21 cellular contexts compared by ENCODE assay signal in genomic region chr1:89005286-89006151, GRCh38. TPM values are rescaled to one million over a fixed set of nuclear protein-coding genes. Genes with fewer than 3 reads are reported as not detected.
DNase-seq lines count a peak whose midpoint lies in the region; ATAC-seq and TF ChIP-seq lines count a peak whose summit lies in the region.
"Had no signal": no experiment of that assay in that cellular context is flagged by ENCODE, and none has a peak within 500 bp of the region (broad histone marks: within the 10 kb centered on the region; RNA-seq: fewer than 3 reads in every experiment).

No MANE protein-coding gene starts in this region.

- POLR2A ChIA-PET in CD8-positive, alpha-beta memory T cell (lab: Charles Lee) = no interaction called here

- no peaks in the 10 kb centered on the region for H3K9me3 ChIP-seq in transverse colon
- no peaks in the 10 kb centered on the region for H3K9me3 ChIP-seq in CD8-positive, alpha-beta memory T cell (ENCODE audit: low read length)
- H3K9me3 ChIP-seq: A549, left lung, pancreas had no signal

- no peaks in the 10 kb centered on the region for H3K27me3 Mint-ChIP-seq in CD8-positive, alpha-beta memory T cell
- H3K27me3 Mint-ChIP-seq: CD4-positive, CD25-positive, alpha-beta regulatory T cell; type B pancreatic cell had no signal

- ATAC-seq in left cardiac atrium (peak; percentile 47 to 65), left ventricle myocardium superior (no peak), esophagus mucosa (peak; percentile 75), omental fat pad (ENCODE audit: low FRiP score) (peak; percentile 83)
- ATAC-seq: A549, foreskin keratinocyte, left lung, pancreas, PC-3 had no signal

- no peak for TF ChIP-seq CTCF in omental fat pad (IDR thresholded peaks at IDR 0.05)
- TF ChIP-seq CTCF in transverse colon (IDR thresholded peaks at IDR 0.05) = no peak

- in situ Hi-C loops in transverse colon (cut with MboI; ENCODE audit: low pct_ligation_motif_present in 1 of 4, low pct_unique_long_range_greater_than_20kb in 1 of 4, low sequenced_read_pairs in 3 of 4) = loop anchor here in 1 of 4 donors (25.0 kb wide), 1 partner anchor 357 kb away; the partner anchor contains the start of gene GBP6

- H3K4me3 ChIP-seq in transverse colon = no peak overlapping the region
- H3K4me3 ChIP-seq in CD8-positive, alpha-beta memory T cell (ENCODE audit: low read length) = no peak overlapping the region
- H3K4me3 ChIP-seq: A549, left lung, pancreas, SK-N-MC, smooth muscle cell had no signal

- intact Hi-C loops in left cardiac atrium (cut with DNase I) (loop anchor here in 1 of 2 donors (10.0 kb wide), 2 partner anchors 269 to 359 kb away; partner anchors contain the start of genes GBP5 and GBP6), left ventricle myocardium superior (cut with micrococcal nuclease) (no loop called here), transverse colon (cut with DNase I; ENCODE audit: low total_unique reads) (no loop called here)

- H3K27ac ChIP-seq in transverse colon = no peak overlapping the region
- no peak overlapping the region for H3K27ac ChIP-seq in CD8-positive, alpha-beta memory T cell (ENCODE audit: low read depth, low read length)
- H3K27ac ChIP-seq: A549, foreskin keratinocyte, left lung, pancreas, SK-N-MC had no signal

- peaks cover 37 to 72% (median 52%) of the 10 kb centered on the region in 3 donors for H3K36me3 Mint-ChIP-seq in CD8-positive, alpha-beta memory T cell
- H3K36me3 Mint-ChIP-seq: type B pancreatic cell had no signal

- TF ChIP-seq EP300 in transverse colon (IDR thresholded peaks at IDR 0.05; ENCODE audit: low read depth) = no peak

- H3K4me1 Mint-ChIP-seq in CD8-positive, alpha-beta memory T cell = peaks cover 36 to 59% (median 45%) of the 10 kb centered on the region in 3 donors

- peaks cover 0 to 22% (median 15%) of the 10 kb centered on the region in 5 donors for H3K9me3 Mint-ChIP-seq in CD8-positive, alpha-beta memory T cell
- H3K9me3 Mint-ChIP-seq: type B pancreatic cell had no signal

- peak overlapping the region in 4 of 8 donors; percentile 47 to 93 (median 68) for H3K27ac Mint-ChIP-seq in CD8-positive, alpha-beta memory T cell
- H3K27ac Mint-ChIP-seq: type B pancreatic cell had no signal

- H3K27me3 ChIP-seq in transverse colon = no peaks in the 10 kb centered on the region
- H3K27me3 ChIP-seq in CD8-positive, alpha-beta memory T cell (ENCODE audit: insufficient read depth, low read length, poor library complexity, severe bottlenecking) = no peaks in the 10 kb centered on the region
- H3K27me3 ChIP-seq: foreskin keratinocyte, left lung, pancreas had no signal

- H3K4me1 ChIP-seq in transverse colon = no peaks in the 10 kb centered on the region
- H3K4me1 ChIP-seq in CD8-positive, alpha-beta memory T cell (ENCODE audit: insufficient read depth, low read length) = peaks cover 24% of the 10 kb centered on the region
- H3K4me1 ChIP-seq: A549, pancreas had no signal

- peak overlapping the region in 1 of 7 donors; percentile 56 for H3K4me3 Mint-ChIP-seq in CD8-positive, alpha-beta memory T cell
- H3K4me3 Mint-ChIP-seq: type B pancreatic cell had no signal

- H3K36me3 ChIP-seq in transverse colon = peaks cover 0 to 53% (median 12%) of the 10 kb centered on the region in 4 donors
- peaks cover 31% of the 10 kb centered on the region for H3K36me3 ChIP-seq in CD8-positive, alpha-beta memory T cell (ENCODE audit: insufficient read depth, low read length)

- WGBS in transverse colon (ENCODE audit: low coverage in 1 of 2), 2 donors = 86 to 91% methylated on average over 1 to 9 of the region's 9 CpGs

- CTCF ChIA-PET in CD8-positive, alpha-beta memory T cell (lab: Charles Lee) = interaction anchor here (0.7 to 2.0 kb wide), 2 partner anchors 8 to 353 kb away, joined by 4 to 6 read pairs; no protein-coding TSS in a partner anchor

- DNase-seq in left cardiac atrium = no peak
- DNase-seq in left ventricle myocardium superior = no peak
- no peak for DNase-seq in omental fat pad (ENCODE audit: low spot score)
- DNase-seq in transverse colon = peak; percentile 30
- no peak for DNase-seq in stimulated activated CD4-positive, alpha-beta T cell treated with anti-CD3 and anti-CD28 coated beads, Interleukin-2, amount 100 ng/mL, for 48 hours
- DNase-seq in CD8-positive, alpha-beta memory T cell = no peak
- no peak for DNase-seq in SW480 (ENCODE audit: low spot score)
- DNase-seq: CD4-positive, CD25-positive, alpha-beta regulatory T cell; cerebellar nuclear complex; DMS79; foreskin keratinocyte; left lung; NCI-H1417 treated with DMSO at 0.1 percent for 48 hours; NCI-H774; pancreas; PC-3 had no signal

- TF ChIP-seq POLR2A in transverse colon (IDR thresholded peaks at IDR 0.05) = no peak

RNA-seq across cellular contexts. Expression of gene KYAT3, which starts 13.1 kb away (rescaled TPM):
- 10 to 100 TPM; 10.3 to 12.2 TPM for total RNA-seq in left cardiac atrium
- total RNA-seq in left ventricle myocardium superior = 6.0 TPM
- 26.3 TPM for total RNA-seq in esophagus mucosa
- 10 to 100 TPM; 23.8 to 44.6 (median 27.2) TPM for total RNA-seq in omental fat pad
- total RNA-seq in transverse colon = 10 to 100 TPM in 3 of 4 donors, 1 to 10 TPM in 1; 7.8 to 23.3 (median 20.5) TPM
- 10 to 100 TPM; 56.1 to 62.0 TPM for total RNA-seq in CD8-positive, alpha-beta memory T cell
- 25.9 TPM for polyA plus RNA-seq in CD8-positive, alpha-beta memory T cell

RNA-seq across cellular contexts. Expression of gene RBMXL1, which starts 13.1 kb away (rescaled TPM):
- 10 to 100 TPM; 12.5 to 13.7 TPM for total RNA-seq in left cardiac atrium
- 10.0 TPM for total RNA-seq in left ventricle myocardium superior
- 13.9 TPM for total RNA-seq in esophagus mucosa
- 10 to 100 TPM; 15.9 to 22.6 (median 17.1) TPM for total RNA-seq in omental fat pad
- total RNA-seq in transverse colon = 10 to 100 TPM in 2 of 4 donors, 1 to 10 TPM in 2; 7.2 to 14.9 (median 10.0) TPM
- 10 to 100 TPM; 25.6 to 27.0 TPM for total RNA-seq in CD8-positive, alpha-beta memory T cell
- polyA plus RNA-seq in CD8-positive, alpha-beta memory T cell = 10.2 TPM

RNA-seq across cellular contexts. Expression of gene GBP3, which starts 17.1 kb away (rescaled TPM):
- 10 to 100 TPM in 1 of 2 donors, 1 to 10 TPM in 1; 8.2 to 11.1 TPM for total RNA-seq in left cardiac atrium
- total RNA-seq in left ventricle myocardium superior = 7.4 TPM
- 9.4 TPM for total RNA-seq in esophagus mucosa
- total RNA-seq in omental fat pad = 10 to 100 TPM; 11.5 to 45.4 (median 26.3) TPM
- 100 to 1,000 TPM in 1 of 4 donors, 10 to 100 TPM in 2, 1 to 10 TPM in 1; 5.4 to 102 (median 55.2) TPM for total RNA-seq in transverse colon
- 10 to 100 TPM in 1 of 2 experiments, 1 to 10 TPM in 1; 8.4 to 12.1 TPM for total RNA-seq in CD8-positive, alpha-beta memory T cell
- polyA plus RNA-seq in CD8-positive, alpha-beta memory T cell = 16.8 TPM

RNA-seq across cellular contexts. Expression of gene GBP1, which starts 59.5 kb away (rescaled TPM):
- total RNA-seq in left cardiac atrium (10 to 100 TPM; 11.1 to 14.3 TPM), left ventricle myocardium superior (6.1 TPM), esophagus mucosa (5.2 TPM), omental fat pad (100 to 1,000 TPM in 1 of 4 donors, 10 to 100 TPM in 3; 19.2 to 250 (median 39.1) TPM), transverse colon (10 to 100 TPM in 3 of 4 donors, 1 to 10 TPM in 1; 3.0 to 50.2 (median 23.2) TPM)
- total RNA-seq in CD8-positive, alpha-beta memory T cell = 10 to 100 TPM; 52.1 to 53.0 TPM
- polyA plus RNA-seq in CD8-positive, alpha-beta memory T cell = 77.4 TPM
